Comparison of ENCODE assay signal across 1 cellular context in the genomic region with DNA sequence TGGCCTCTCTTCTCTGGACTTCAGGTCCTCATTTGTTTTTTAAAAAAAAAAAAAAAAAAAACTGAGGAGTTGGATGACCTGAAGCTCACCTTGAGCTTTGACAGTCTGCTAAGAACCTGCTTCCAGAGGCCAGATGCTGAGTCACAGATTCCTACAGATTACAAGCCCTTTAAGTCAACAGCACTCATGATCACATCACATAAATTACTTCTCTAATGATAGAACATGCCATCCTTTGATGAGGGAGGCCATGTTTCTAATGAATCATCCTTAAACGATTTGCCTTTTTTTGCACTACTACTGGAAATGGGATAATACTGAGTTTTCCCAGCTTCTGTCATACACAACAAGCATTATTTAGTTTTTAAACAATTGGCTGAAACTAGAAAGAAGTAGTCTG.
TF ChIP-seq lines count a peak whose summit lies in the region.

No MANE protein-coding gene starts in this region.

TF ChIP-seq in H1, 55 proteins besides CTCF, POLR2A, EP300 and RAD21 (continued from another document):
- TF ChIP-seq, protein P1, sequence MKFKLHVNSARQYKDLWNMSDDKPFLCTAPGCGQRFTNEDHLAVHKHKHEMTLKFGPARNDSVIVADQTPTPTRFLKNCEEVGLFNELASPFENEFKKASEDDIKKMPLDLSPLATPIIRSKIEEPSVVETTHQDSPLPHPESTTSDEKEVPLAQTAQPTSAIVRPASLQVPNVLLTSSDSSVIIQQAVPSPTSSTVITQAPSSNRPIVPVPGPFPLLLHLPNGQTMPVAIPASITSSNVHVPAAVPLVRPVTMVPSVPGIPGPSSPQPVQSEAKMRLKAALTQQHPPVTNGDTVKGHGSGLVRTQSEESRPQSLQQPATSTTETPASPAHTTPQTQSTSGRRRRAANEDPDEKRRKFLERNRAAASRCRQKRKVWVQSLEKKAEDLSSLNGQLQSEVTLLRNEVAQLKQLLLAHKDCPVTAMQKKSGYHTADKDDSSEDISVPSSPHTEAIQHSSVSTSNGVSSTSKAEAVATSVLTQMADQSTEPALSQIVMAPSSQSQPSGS (IDR thresholded peaks at IDR 0.05; ENCODE audit: low read length), result no peak
- TF ChIP-seq PHF8 (conservative IDR thresholded peaks at IDR 0.05; ENCODE audit: low read depth, low read length) (no peak), CHD2 (IDR thresholded peaks at IDR 0.05; ENCODE audit: low read length) (no peak), SIX5 (IDR thresholded peaks at IDR 0.05; ENCODE audit: low read depth, low read length) (no peak), EZH2 (IDR thresholded peaks at IDR 0.05; ENCODE audit: low read depth, low read length, severe bottlenecking) (no peak), TEAD4 (IDR thresholded peaks at IDR 0.05; ENCODE audit: low read depth, low read length) (no peak), KDM5A (IDR thresholded peaks at IDR 0.05; ENCODE audit: low read length) (no peak), CBX5 (IDR thresholded peaks at IDR 0.05; ENCODE audit: low read depth, low read length) (no peak), TAF1 (IDR thresholded peaks at IDR 0.05; ENCODE audit: low read depth, low read length) (no peak), BRCA1 (IDR thresholded peaks at IDR 0.05; ENCODE audit: low read depth, low read length) (no peak), FOSL1 (IDR thresholded peaks at IDR 0.05; ENCODE audit: insufficient read depth, low read depth, low read length) (no peak), TAF7 (optimal IDR thresholded peaks at IDR 0.05; ENCODE audit: borderline replicate concordance, low read depth, low read length) (no peak), SAP30 (IDR thresholded peaks at IDR 0.05; ENCODE audit: insufficient read depth, insufficient replicate concordance, low read length) (no peak)
